In genomic region chr16:10578474-10579316, GRCh38 we compare ENCODE assay signal across 9 cellular contexts.
A peak's percentile ranks its signal among the peaks of the same experiment; 100 is the strongest.
DNase-seq lines count a peak whose midpoint lies in the region; ATAC-seq and TF ChIP-seq lines count a peak whose summit lies in the region.
"Had no signal": no experiment of that assay in that cellular context is flagged by ENCODE, and none has a peak within 500 bp of the region (broad histone marks: within the 10 kb centered on the region; RNA-seq: fewer than 3 reads in every experiment).

No MANE protein-coding gene starts in this region.

- no peaks in the 10 kb centered on the region for H3K9me3 ChIP-seq in BLaER1
- peaks cover 8% of the 10 kb centered on the region for H3K9me3 ChIP-seq in NT2/D1 (ENCODE audit: insufficient read depth, low read length)
- no peaks in the 10 kb centered on the region for H3K9me3 ChIP-seq in parathyroid adenoma (ENCODE audit: control insufficient read depth, low read length)

- H3K27me3 ChIP-seq in BLaER1 (peaks cover 49% of the 10 kb centered on the region), NT2/D1 (ENCODE audit: insufficient read depth, insufficient read length) (no peaks in the 10 kb centered on the region), parathyroid adenoma (ENCODE audit: control insufficient read depth, insufficient read depth, low read length) (no peaks in the 10 kb centered on the region)

- H3K4me1 ChIP-seq in BLaER1 (peaks cover 52% of the 10 kb centered on the region), NT2/D1 (ENCODE audit: insufficient read depth, insufficient read length) (peaks cover 28% of the 10 kb centered on the region), parathyroid adenoma (peaks cover 46% of the 10 kb centered on the region)

- H3K36me3 ChIP-seq in BLaER1 (no peaks in the 10 kb centered on the region), NT2/D1 (ENCODE audit: insufficient read depth, insufficient read length, low read length) (no peaks in the 10 kb centered on the region), parathyroid adenoma (ENCODE audit: control insufficient read depth, insufficient read depth, low read length) (no peaks in the 10 kb centered on the region)

- peak overlapping the region; percentile 52 for H2AFZ ChIP-seq in parathyroid adenoma

- DNase-seq in NT2/D1 (ENCODE audit: low read depth, low spot score) (no peak), foreskin fibroblast (peak in 1 of 2 donors; percentile 32), HCEC 1CT (no peak), T-helper 1 cell (no peak)
- DNase-seq: NCI-H1105 treated with DMSO at 0.1 percent for 48 hours had no signal

- H3K4me2 ChIP-seq in BLaER1 = peak overlapping the region; percentile 97; the same call in 1 of the 2 replicates
- no peak overlapping the region for H3K4me2 ChIP-seq in parathyroid adenoma (ENCODE audit: low read length)

- H4K20me1 ChIP-seq in BLaER1 = no peaks in the 10 kb centered on the region

- H3K27ac ChIP-seq in BLaER1 (no peak overlapping the region), parathyroid adenoma (peak overlapping the region; percentile 50)

- TF ChIP-seq CTCF in foreskin fibroblast (IDR thresholded peaks at IDR 0.05; ENCODE audit: low read depth, low read length) = no peak
- no peak for TF ChIP-seq CTCF in parathyroid adenoma (IDR thresholded peaks at IDR 0.05)

- no peak overlapping the region for H3K9ac ChIP-seq in BLaER1
- H3K9ac ChIP-seq in NT2/D1 (ENCODE audit: insufficient read length, low read depth) = peak overlapping the region; percentile 36
- no peak overlapping the region for H3K9ac ChIP-seq in parathyroid adenoma

- ATAC-seq in HG03521 (IDR thresholded peaks at IDR 0.05; ENCODE audit: unreplicated experiment) (no peak), GM19455 (IDR thresholded peaks at IDR 0.05; ENCODE audit: unreplicated experiment) (no peak)

- peaks cover 6% of the 10 kb centered on the region for H3K79me2 ChIP-seq in parathyroid adenoma

- H3K4me3 ChIP-seq in BLaER1 = no peak overlapping the region
- no peak overlapping the region for H3K4me3 ChIP-seq in NT2/D1 (ENCODE audit: insufficient read length, low read depth)
- H3K4me3 ChIP-seq in foreskin fibroblast (ENCODE audit: low read depth in 1 of 2, low read length in 2 of 2) = peak overlapping the region; percentile 8 to 35
- no peak overlapping the region for H3K4me3 ChIP-seq in parathyroid adenoma (ENCODE audit: low read depth, low read length)

Comparison
In these comparisons a context has a peak if more than half of its experiments do, and no peak if none do; other contexts are left out.
1. H3K4me3 ChIP-seq: peak in foreskin fibroblast (2 of 2); none in BLaER1 (single experiment), NT2/D1 (single experiment) and parathyroid adenoma (single experiment).